ENCODE assay signal across 8 cellular contexts in the genomic region with DNA sequence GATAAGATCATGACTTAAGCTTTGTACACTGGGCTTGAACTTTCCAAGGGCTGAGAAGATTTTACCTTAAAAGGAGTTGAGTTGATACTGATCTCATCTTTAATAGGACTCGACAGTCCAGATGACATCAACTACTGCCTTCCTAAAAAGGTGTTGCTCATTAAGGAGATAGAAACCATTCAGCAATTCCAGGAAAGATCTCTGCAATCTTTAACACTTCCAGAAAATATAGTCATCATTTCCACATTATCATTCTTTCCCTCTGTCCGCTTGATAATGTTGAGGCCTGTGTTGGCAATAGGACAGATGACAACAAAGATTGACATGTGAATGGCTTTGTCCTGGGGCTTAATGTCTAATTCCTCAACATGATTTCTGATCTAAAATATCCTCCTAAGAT.
"Had no signal": no experiment of that assay in that cellular context is flagged by ENCODE, and none has a peak within 500 bp of the region (broad histone marks: within the 10 kb centered on the region; RNA-seq: fewer than 3 reads in every experiment).

No MANE protein-coding gene starts in this region.

- H3K4me1 Mint-ChIP-seq: IgD-negative memory B cell had no signal

- H3K36me3 Mint-ChIP-seq: IgD-negative memory B cell had no signal

- FAIRE-seq: HepG2, HTR-8/SVneo, K562 had no signal

- ATAC-seq: HepG2, K562 had no signal

- H3K4me3 ChIP-seq: K562 had no signal

- DNase-seq: IMR-90, KBM-7, KG1 had no signal

- H3K27ac ChIP-seq: HL-60 had no signal

- H3K4me3 Mint-ChIP-seq: IgD-negative memory B cell had no signal

- H3K27ac Mint-ChIP-seq: IgD-negative memory B cell had no signal
